In the genomic region with DNA sequence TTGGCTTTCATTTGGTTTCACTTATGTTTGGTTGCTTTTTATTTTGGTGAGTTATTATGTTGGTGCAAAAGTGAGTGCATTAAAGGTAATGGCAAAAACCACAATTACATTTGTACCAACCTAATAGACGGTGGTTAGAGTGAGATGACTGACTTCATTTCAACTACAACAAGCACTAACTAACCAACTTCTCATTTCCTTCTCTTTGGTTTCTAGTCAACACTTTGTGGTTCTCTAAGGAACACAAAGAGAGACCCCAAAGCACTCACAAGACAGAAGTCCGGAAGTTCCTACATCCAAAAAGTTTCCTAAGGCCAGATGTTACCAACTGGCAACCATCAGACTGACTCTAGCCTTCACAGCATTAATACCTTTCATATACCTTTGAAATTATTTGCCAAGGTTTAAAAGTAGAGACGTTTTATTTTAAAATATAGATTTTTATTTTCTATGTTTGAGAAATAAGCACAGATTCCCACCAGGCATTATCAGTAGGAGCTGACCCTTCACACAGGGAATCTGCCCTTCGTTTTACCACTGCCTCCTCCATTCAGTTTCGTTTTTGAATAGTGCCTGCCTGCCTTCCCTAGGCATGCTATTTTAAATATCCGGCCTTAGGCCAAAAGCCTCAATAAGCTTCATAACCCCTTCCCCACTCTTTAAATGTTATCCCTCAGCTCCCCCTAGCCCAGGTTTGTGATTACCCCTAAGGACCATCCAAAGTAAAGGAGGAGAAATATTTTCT, we compare ENCODE assay signal across 11 cellular contexts.
DNase-seq lines count a peak whose midpoint lies in the region; ATAC-seq lines count a peak whose summit lies in the region.
"Had no signal": no experiment of that assay in that cellular context is flagged by ENCODE, and none has a peak within 500 bp of the region (broad histone marks: within the 10 kb centered on the region; RNA-seq: fewer than 3 reads in every experiment).

No MANE protein-coding gene starts in this region.

- H3K4me3 Mint-ChIP-seq in activated naive CD8-positive, alpha-beta T cell = peak overlapping the region; percentile 1
- H3K4me3 Mint-ChIP-seq: nephron had no signal

- DNase-seq in nucleus accumbens (lab: John Stamatoyannopoulos, UW) = no peak
- no peak for DNase-seq in substantia nigra (lab: John Stamatoyannopoulos, UW)
- DNase-seq in D341Med (ENCODE audit: low spot score) = no peak
- no peak for DNase-seq in head of caudate nucleus
- DNase-seq: NCI-H1105 had no signal

- intact Hi-C loops in head of caudate nucleus (cut with DNase I) = no loop called here

- peak; percentile 71 for ATAC-seq in GM18498 (IDR thresholded peaks at IDR 0.05; ENCODE audit: unreplicated experiment)
- peak; percentile 77 for ATAC-seq in GM21423 (IDR thresholded peaks at IDR 0.05; ENCODE audit: unreplicated experiment)
- peak; percentile 75 for ATAC-seq in HG03378 (IDR thresholded peaks at IDR 0.05; ENCODE audit: unreplicated experiment)

- H3K9me3 Mint-ChIP-seq in activated naive CD8-positive, alpha-beta T cell (ENCODE audit: low read depth) = peaks cover 8% of the 10 kb centered on the region

- H3K27ac Mint-ChIP-seq in activated naive CD8-positive, alpha-beta T cell = peak overlapping the region; percentile 82
- H3K27ac Mint-ChIP-seq: nephron had no signal

- H3K36me3 Mint-ChIP-seq in activated naive CD8-positive, alpha-beta T cell = peaks cover 5% of the 10 kb centered on the region

- H3K27me3 Mint-ChIP-seq in activated naive CD8-positive, alpha-beta T cell = no peaks in the 10 kb centered on the region

- H3K4me1 Mint-ChIP-seq in activated naive CD8-positive, alpha-beta T cell (ENCODE audit: low read depth) = peaks cover 54% of the 10 kb centered on the region
- H3K4me1 Mint-ChIP-seq: nephron had no signal

- H3K27ac ChIP-seq in substantia nigra (ENCODE audit: low read depth, low read length, poor library complexity, severe bottlenecking) = no peak overlapping the region
- H3K27ac ChIP-seq: epithelial cell of prostate had no signal
